21 cellular contexts compared by ENCODE assay signal in genomic region chr5:149725296-149725695, GRCh38. TPM values are rescaled to one million over a fixed set of nuclear protein-coding genes. Genes with fewer than 3 reads are reported as not detected.
DNase-seq lines count a peak whose midpoint lies in the region; ATAC-seq, FAIRE-seq and TF ChIP-seq lines count a peak whose summit lies in the region.
"Had no signal": no experiment of that assay in that cellular context is flagged by ENCODE, and none has a peak within 500 bp of the region (broad histone marks: within the 10 kb centered on the region; RNA-seq: fewer than 3 reads in every experiment).

No MANE protein-coding gene starts in this region.

- H3K36me3 Mint-ChIP-seq in activated CD8-positive, alpha-beta T cell treated with anti-CD3 and anti-CD28 coated beads for 36 hours (ENCODE audit: low read depth): no peaks in the 10 kb centered on the region
- H3K36me3 Mint-ChIP-seq in type B pancreatic cell: no peaks in the 10 kb centered on the region
- H3K36me3 Mint-ChIP-seq: CD14-positive monocyte; CD4-positive, alpha-beta memory T cell had no signal

- H3K9ac ChIP-seq in HepG2 (ENCODE audit: insufficient read depth, low read depth, low read length): no peak overlapping the region
- H3K9ac ChIP-seq: BLaER1 had no signal

- H3K9me3 ChIP-seq in HepG2 (ENCODE audit: low read length) (no peaks in the 10 kb centered on the region), right lobe of liver (no peaks in the 10 kb centered on the region)
- H3K9me3 ChIP-seq: BLaER1 had no signal

- H3K27ac Mint-ChIP-seq in activated CD8-positive, alpha-beta T cell treated with anti-CD3 and anti-CD28 coated beads for 36 hours: peak overlapping the region; percentile 74
- no peak overlapping the region for H3K27ac Mint-ChIP-seq in type B pancreatic cell
- H3K27ac Mint-ChIP-seq: CD14-positive monocyte; CD4-positive, alpha-beta memory T cell; GM23338; HFFc6; IgD-negative memory B cell had no signal

- TF ChIP-seq POLR2A in HepG2 (IDR thresholded peaks at IDR 0.05; ENCODE audit: insufficient read depth in 1 of 2, low read depth in 2 of 2, low read length in 2 of 2): no peak
- TF ChIP-seq POLR2A in right lobe of liver (IDR thresholded peaks at IDR 0.05): no peak

- no peaks in the 10 kb centered on the region for H3K27me3 Mint-ChIP-seq in activated CD8-positive, alpha-beta T cell treated with anti-CD3 and anti-CD28 coated beads for 36 hours
- peaks cover 24% of the 10 kb centered on the region for H3K27me3 Mint-ChIP-seq in type B pancreatic cell

- TF ChIP-seq EP300 in HepG2 (IDR thresholded peaks at IDR 0.05; ENCODE audit: low read depth in 2 of 2, low read length in 2 of 2) (no peak), HepG2 (CRISPR knock-in tag; IDR thresholded peaks at IDR 0.05; ENCODE audit: borderline replicate concordance) (no peak)

- intact Hi-C loops in HepG2 (cut with micrococcal nuclease; ENCODE audit: unreplicated experiment): no loop called here
- intact Hi-C loops in right lobe of liver (cut with DNase I): no loop called here
- intact Hi-C loops in activated CD8-positive, alpha-beta T cell treated with anti-CD3 and anti-CD28 coated beads for 36 hours (cut with micrococcal nuclease): no loop called here

- CTCF ChIA-PET in HepG2 (lab: Yijun Ruan, JAX; ENCODE audit: low intra/inter-chr PET ratio, low total read pairs): no interaction called here
- CTCF ChIA-PET in activated CD8-positive, alpha-beta T cell treated with anti-CD3 and anti-CD28 coated beads for 36 hours (lab: Charles Lee): interaction anchor here (1.3 to 2.3 kb wide), 3 partner anchors 68 to 237 kb away, joined by 4 to 7 read pairs (median 7); no protein-coding TSS in a partner anchor

- no peaks in the 10 kb centered on the region for H4K20me1 ChIP-seq in HepG2 (ENCODE audit: insufficient read depth, low read length)
- H4K20me1 ChIP-seq: BLaER1 had no signal

- H3K4me1 ChIP-seq in HepG2 (ENCODE audit: insufficient read depth, low read length): peaks cover 10% of the 10 kb centered on the region
- peaks cover 0 to 32% (median 9%) of the 10 kb centered on the region in 4 donors for H3K4me1 ChIP-seq in right lobe of liver
- H3K4me1 ChIP-seq: BLaER1 had no signal

- H3K4me3 ChIP-seq in HepG2 (replicated peaks in 1 of 3; ENCODE audit: insufficient read depth in 1 of 3, low read depth in 2 of 3, low read length in 3 of 3) (no peak overlapping the region), right lobe of liver (no peak overlapping the region)
- H3K4me3 ChIP-seq: BLaER1, GM23338 had no signal

- H3K36me3 ChIP-seq in HepG2 (replicated peaks in 1 of 2; ENCODE audit: control insufficient read depth in 1 of 2, insufficient read depth in 2 of 2, low read length in 2 of 2) (no peaks in the 10 kb centered on the region), right lobe of liver (no peaks in the 10 kb centered on the region)
- H3K36me3 ChIP-seq: BLaER1 had no signal

- H3K27ac ChIP-seq in HepG2 (ENCODE audit: extremely low read length, insufficient read depth, low read length) (no peak overlapping the region), right lobe of liver (no peak overlapping the region)
- H3K27ac ChIP-seq: BLaER1, HL-60 had no signal

- in situ Hi-C loops in HepG2 (cut with HindIII; ENCODE audit: extremely low pct_ligation_motif_present, low pct_unique_long_range_greater_than_20kb): no loop called here

- DNase-seq in HepG2 (ENCODE audit: low spot score) (no peak), right lobe of liver (no peak), ecto neural progenitor cell (ENCODE audit: low spot score) (peak; percentile 7), type B pancreatic cell (ENCODE audit: extremely low spot score, unreplicated experiment) (peak; percentile 27), SIG-M5 (lab: John Stamatoyannopoulos, UW) (no peak), cerebellum (ENCODE audit: low spot score) (no peak), SW 1271 (lab: John Stamatoyannopoulos, UW) (no peak)
- no peak for DNase-seq in activated CD8-positive, alpha-beta T cell treated with anti-CD3 and anti-CD28 coated beads for 36 hours
- DNase-seq: CD4-positive, alpha-beta memory T cell; DMS153; DMS79; GDM1; H7; HFFc6 had no signal

- ATAC-seq in HepG2 (no peak), right lobe of liver (no peak)
- no peak for ATAC-seq in activated CD8-positive, alpha-beta T cell treated with anti-CD3 and anti-CD28 coated beads for 36 hours
- ATAC-seq: GM23338, HCT116 had no signal

- POLR2A ChIA-PET in HepG2 (lab: Yijun Ruan, JAX): no interaction called here
- POLR2A ChIA-PET in activated CD8-positive, alpha-beta T cell treated with anti-CD3 and anti-CD28 coated beads for 36 hours (lab: Charles Lee): no interaction called here

- no peak for TF ChIP-seq RAD21 in HepG2 (CRISPR knock-in tag; IDR thresholded peaks at IDR 0.05)

- no peak overlapping the region for H2AFZ ChIP-seq in HepG2 (ENCODE audit: low read length)

- H3K9me3 Mint-ChIP-seq in activated CD8-positive, alpha-beta T cell treated with anti-CD3 and anti-CD28 coated beads for 36 hours: no peaks in the 10 kb centered on the region
- no peaks in the 10 kb centered on the region for H3K9me3 Mint-ChIP-seq in type B pancreatic cell
- H3K9me3 Mint-ChIP-seq: CD14-positive monocyte; CD4-positive, alpha-beta memory T cell; GM23338; HFFc6; IgD-negative memory B cell had no signal

- FAIRE-seq in HepG2 (lab: Jason Lieb, UNC): no peak
- FAIRE-seq: A204.1 had no signal

- H3K4me3 Mint-ChIP-seq in activated CD8-positive, alpha-beta T cell treated with anti-CD3 and anti-CD28 coated beads for 36 hours: no peak overlapping the region
- H3K4me3 Mint-ChIP-seq in type B pancreatic cell: no peak overlapping the region
- H3K4me3 Mint-ChIP-seq: CD14-positive monocyte; CD4-positive, alpha-beta memory T cell; GM23338; HFFc6 had no signal

- H3K79me2 ChIP-seq in HepG2 (ENCODE audit: insufficient read depth, low read length): no peaks in the 10 kb centered on the region

- TF ChIP-seq CTCF in HepG2 (CRISPR knock-in tag; IDR thresholded peaks at IDR 0.05) (no peak), right lobe of liver (IDR thresholded peaks at IDR 0.05) (no peak), type B pancreatic cell (conservative IDR thresholded peaks at IDR 0.05) (no peak)
- TF ChIP-seq CTCF in activated CD8-positive, alpha-beta T cell treated with anti-CD3 and anti-CD28 coated beads for 36 hours (IDR thresholded peaks at IDR 0.05): no peak

- H3K4me2 ChIP-seq in HepG2 (ENCODE audit: low read depth, low read length): no peak overlapping the region
- H3K4me2 ChIP-seq: BLaER1, GM23338 had no signal

- H3K4me1 Mint-ChIP-seq in activated CD8-positive, alpha-beta T cell treated with anti-CD3 and anti-CD28 coated beads for 36 hours (ENCODE audit: low read depth): peaks cover 13% of the 10 kb centered on the region
- no peaks in the 10 kb centered on the region for H3K4me1 Mint-ChIP-seq in type B pancreatic cell (ENCODE audit: unreplicated experiment)

- BruUV-seq in HepG2 (replicated peaks; lab: Mats Ljungman, UMichigan): no TSS peak

- H3K27me3 ChIP-seq in HepG2 (ENCODE audit: control insufficient read depth in 1 of 2, insufficient read depth in 2 of 2, low read length in 2 of 2) (peaks cover 0 to 13% of the 10 kb centered on the region in 2 experiments; a peak in 3 of 5 replicates), right lobe of liver (no peaks in the 10 kb centered on the region)
- H3K27me3 ChIP-seq: BLaER1 had no signal

- 81% methylated on average over 3 of the region's 3 CpGs for WGBS in HepG2 (ENCODE audit: low lambda C conversion rate)
- 88% methylated on average over 3 of the region's 3 CpGs for WGBS in right lobe of liver (ENCODE audit: insufficient coverage, low coverage, low lambda C conversion rate, missing lambda C conversion rate)

TF ChIP-seq in HepG2, 621 proteins besides CTCF, POLR2A, EP300 and RAD21 (continues in another document):
- peak; percentile 70 for TF ChIP-seq MAFF (IDR thresholded peaks at IDR 0.05; ENCODE audit: low read depth, low read length)

RNA-seq across cellular contexts. Expression of gene PPARGC1B, which starts 4.8 kb away (rescaled TPM):
- total RNA-seq in HepG2 (2016; rRNA removed; fragmentation: Illumina TruSeq; extraction: Trizol) (0.73 and 1.1 TPM in 2 replicates), right lobe of liver (1 to 10 TPM; 2.3 to 7.5 (median 3.9) TPM), type B pancreatic cell (ENCODE audit: low replicate concordance) (5.4 and 8.5 TPM in 2 replicates), cerebellum (3.2 TPM)
- 0.30 and 0.35 TPM in 2 replicates for total RNA-seq in HepG2 (2016; cell fraction: cytosol; rRNA removed; fragmentation: Illumina TruSeq; extraction: Trizol; ENCODE audit: low read depth)
- total RNA-seq in HepG2 (2016; cell fraction: insoluble cytoplasmic fraction; rRNA removed; fragmentation: Illumina TruSeq; extraction: Trizol): 0.76 and 0.92 TPM in 2 replicates
- total RNA-seq in HepG2 (2016; cell fraction: membrane; rRNA removed; fragmentation: Illumina TruSeq; extraction: Trizol): 0.41 and 0.49 TPM in 2 replicates
- 1.4 and 2.4 TPM in 2 replicates for total RNA-seq in HepG2 (2016; cell fraction: nucleus; rRNA removed; fragmentation: Illumina TruSeq; extraction: Trizol)
- polyA plus RNA-seq in HepG2 (2011; rRNA removed): 0.13 and 0.24 TPM in 2 replicates
- 0.11 and 0.12 TPM in 2 replicates for polyA plus RNA-seq in HepG2 (2011; cell fraction: cytosol; rRNA removed)
- polyA plus RNA-seq in HepG2 (2011; cell fraction: nucleus; rRNA removed): 1.3 and 1.4 TPM in 2 replicates
- polyA plus RNA-seq in HepG2 (2012): 0.12 and 0.28 TPM in 2 replicates
- polyA plus RNA-seq in HepG2 (2016; cell fraction: cytosol; fragmentation: Illumina TruSeq; extraction: Trizol; ENCODE audit: low read depth): 0.07 and 0.09 TPM in 2 replicates
- polyA plus RNA-seq in HepG2 (2016; cell fraction: insoluble cytoplasmic fraction; fragmentation: Illumina TruSeq; extraction: Trizol; ENCODE audit: low read depth): 0.50 and 0.53 TPM in 2 replicates
- 0.06 and 0.14 TPM in 2 replicates for polyA plus RNA-seq in HepG2 (2016; cell fraction: membrane; fragmentation: Illumina TruSeq; extraction: Trizol; ENCODE audit: low read depth)
- polyA plus RNA-seq in HepG2 (2016; cell fraction: nucleus; fragmentation: Illumina TruSeq; extraction: Trizol; ENCODE audit: insufficient read depth, low read depth): 1.8 and 2.1 TPM in 2 replicates
- 0.78 and 4.8 TPM in 2 replicates for polyA minus RNA-seq in HepG2 (2011; rRNA and poly(A)+ RNA removed; ENCODE audit: low replicate concordance)
- 0.35 and 0.40 TPM in 2 replicates for polyA minus RNA-seq in HepG2 (2011; cell fraction: cytosol; rRNA and poly(A)+ RNA removed)
- polyA minus RNA-seq in HepG2 (2011; cell fraction: nucleus; rRNA and poly(A)+ RNA removed): 0.90 and 1.1 TPM in 2 replicates
- total RNA-seq in activated CD8-positive, alpha-beta T cell treated with anti-CD3 and anti-CD28 coated beads for 36 hours: 1 to 10 TPM; 6.8 to 7.1 TPM

Comparison
In these comparisons a context has a peak if more than half of its experiments do, and no peak if none do; other contexts are left out.
1. DNase-seq: peak in ecto neural progenitor cell (single experiment) and type B pancreatic cell (single experiment); none in HepG2 (single experiment), right lobe of liver (0 of 3), activated CD8-positive, alpha-beta T cell treated with anti-CD3 and anti-CD28 coated beads for 36 hours (single experiment), SIG-M5 (single experiment), cerebellum (single experiment) and SW 1271 (0 of 2).